In the genomic region with DNA sequence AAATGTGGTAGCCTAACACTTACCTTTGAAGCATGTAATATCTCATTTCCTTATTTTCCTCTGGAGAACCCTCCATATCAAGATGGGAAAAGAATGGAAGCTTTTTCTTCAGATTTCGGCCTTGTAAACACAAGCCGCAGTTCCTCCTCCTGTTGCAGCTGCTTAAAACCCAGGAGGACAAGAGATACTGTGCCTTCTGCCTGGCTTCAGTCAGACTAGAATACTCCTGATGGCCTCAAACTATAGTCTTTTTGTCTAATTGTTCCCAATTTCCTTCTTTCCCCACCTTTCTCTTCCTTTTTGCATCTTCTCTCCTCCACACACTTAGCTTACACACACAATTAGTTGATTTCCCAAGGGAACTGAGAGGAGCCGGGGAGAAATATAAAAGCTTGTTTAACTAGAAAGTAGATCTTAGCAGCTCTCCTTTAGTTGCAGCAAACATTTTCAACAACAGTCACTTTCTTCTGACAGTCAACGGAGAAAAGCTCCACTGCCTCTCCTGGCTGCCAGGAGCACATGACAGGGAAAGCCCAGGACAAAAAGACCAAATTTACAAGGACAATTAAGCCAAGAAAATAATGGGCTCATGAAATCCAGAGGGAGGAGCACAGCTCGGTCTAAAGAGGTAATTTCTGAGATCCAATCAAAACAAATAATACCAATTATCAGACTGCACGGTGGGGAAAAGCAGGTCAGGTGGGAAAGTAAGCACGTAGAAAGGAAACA, we compare ENCODE assay signal across 9 cellular contexts.
DNase-seq lines count a peak whose midpoint lies in the region; ATAC-seq and TF ChIP-seq lines count a peak whose summit lies in the region.
"Had no signal": no experiment of that assay in that cellular context is flagged by ENCODE, and none has a peak within 500 bp of the region (broad histone marks: within the 10 kb centered on the region; RNA-seq: fewer than 3 reads in every experiment).

No MANE protein-coding gene starts in this region.

- no peak overlapping the region for H3K4me3 ChIP-seq in urinary bladder (ENCODE audit: low read depth, low read length)

- ATAC-seq in SK-N-SH treated with all-trans-retinoic acid at 6 μM for 48 hours, result no peak

- H3K27ac ChIP-seq in caudate nucleus (ENCODE audit: low read depth, low read length) (peak overlapping the region; percentile 27), layer of hippocampus (ENCODE audit: low read depth, low read length) (peak overlapping the region; percentile 14), urinary bladder (ENCODE audit: low read depth) (peak overlapping the region; percentile 68)

- H3K36me3 ChIP-seq in urinary bladder (ENCODE audit: insufficient read depth), result no peaks in the 10 kb centered on the region

- 28% methylated on average over 7 of the region's 7 CpGs for WGBS in urinary bladder

- H3K27me3 ChIP-seq in layer of hippocampus (ENCODE audit: control insufficient read depth, insufficient read depth, low read length), result no peaks in the 10 kb centered on the region

- no peaks in the 10 kb centered on the region for H3K4me1 ChIP-seq in urinary bladder (ENCODE audit: insufficient read depth)

- DNase-seq in NCI-H82 (lab: John Stamatoyannopoulos, UW), result peak; percentile 58
- DNase-seq in NCI-H82 treated with DMSO at 0.1 percent for 48 hours (lab: John Stamatoyannopoulos, UW; ENCODE audit: unreplicated experiment), result no peak
- DNase-seq in caudate nucleus (lab: John Stamatoyannopoulos, UW), result peak in 6 of 61 donors; percentile 3 to 50 (median 10)
- no peak for DNase-seq in activated CD4-positive, alpha-beta T cell treated with anti-CD3 and anti-CD28 coated beads, Interleukin-2, amount 50 U/mL, for 4 hours
- no peak for DNase-seq in GOT3 (lab: John Stamatoyannopoulos, UW)
- DNase-seq: effector CD8-positive, alpha-beta T cell had no signal

TF ChIP-seq in SK-N-SH treated with all-trans-retinoic acid at 6 μM for 48 hours, 23 proteins besides CTCF, POLR2A, EP300 and RAD21:
- TF ChIP-seq ISL1 (CRISPR knock-in tag; IDR thresholded peaks at IDR 0.05) (no peak), RARB (CRISPR knock-in tag; IDR thresholded peaks at IDR 0.05) (no peak), ZNF8 (CRISPR knock-in tag; IDR thresholded peaks at IDR 0.05) (no peak)

Comparison
In these comparisons a context has a peak if more than half of its experiments do, and no peak if none do; other contexts are left out.
1. H3K27ac ChIP-seq: peak in every context shown above with its lines; median percentile 68 in urinary bladder; 27 in caudate nucleus; 14 in layer of hippocampus.